8 cellular contexts compared by ENCODE assay signal in the genomic region with DNA sequence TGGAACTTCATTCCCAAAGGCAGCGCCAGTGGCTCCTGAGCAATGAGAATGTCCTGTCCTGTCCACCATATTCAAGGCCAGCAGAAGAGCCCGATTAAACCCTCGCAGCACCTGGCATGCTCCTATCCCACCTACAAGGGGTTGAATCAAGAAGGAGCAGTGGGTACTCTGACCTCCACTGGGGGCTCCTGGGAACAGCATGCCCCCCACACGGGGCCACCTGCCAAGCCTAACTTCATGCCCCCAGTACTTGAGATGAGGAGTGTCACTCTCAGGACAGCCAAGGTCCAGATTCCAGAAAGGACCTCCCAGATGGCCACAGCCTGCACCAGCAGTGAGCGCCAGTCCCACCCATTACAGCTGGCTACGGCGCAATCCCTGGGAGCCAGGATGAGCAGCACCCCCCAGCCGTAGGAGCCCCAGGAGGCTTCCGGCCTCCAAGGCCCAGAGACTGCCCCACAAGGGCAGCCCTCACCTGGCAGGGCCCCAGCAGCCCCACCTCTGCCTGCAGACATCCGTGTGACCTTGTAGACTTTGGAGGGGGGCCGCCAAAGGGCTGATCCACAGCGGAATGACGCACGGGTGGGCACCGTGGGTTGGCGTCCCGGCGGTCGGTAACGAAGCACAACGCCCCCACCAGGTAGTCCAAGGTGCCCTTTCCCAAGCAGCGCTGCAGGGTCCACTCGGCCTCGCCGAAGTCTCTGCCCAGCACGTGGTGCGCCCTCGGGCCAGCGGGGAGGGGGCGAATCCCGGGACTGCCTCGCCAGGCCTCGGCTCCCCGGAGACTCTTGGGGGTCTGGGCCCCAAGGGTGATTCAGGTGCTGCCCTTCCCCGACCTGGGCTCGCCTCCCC.
A peak's percentile ranks its signal among the peaks of the same experiment; 100 is the strongest.
DNase-seq lines count a peak whose midpoint lies in the region; ATAC-seq and TF ChIP-seq lines count a peak whose summit lies in the region.

No MANE protein-coding gene starts in this region.

- H3K9me2 ChIP-seq in Loucy (replicated peaks; ENCODE audit: low read depth, low read length): no peaks in the 10 kb centered on the region

- ATAC-seq in HG03432 (IDR thresholded peaks at IDR 0.05; ENCODE audit: unreplicated experiment): no peak

- peaks cover 18% of the 10 kb centered on the region for H3F3A ChIP-seq in Loucy (ENCODE audit: low read depth)

- H3K4me3 ChIP-seq in BLaER1 (peak overlapping the region; percentile 70), Loucy (ENCODE audit: low read length, poor library complexity, severe bottlenecking) (peak overlapping the region; percentile 96), coronary artery (peak overlapping the region; percentile 84)

- H2AFZ ChIP-seq in Loucy (ENCODE audit: low read length): no peak overlapping the region

- H3K36me3 ChIP-seq in BLaER1: peaks cover 49% of the 10 kb centered on the region
- H3K36me3 ChIP-seq in Loucy (ENCODE audit: insufficient read depth, low read length): peaks cover 34% of the 10 kb centered on the region

- H3K4me1 ChIP-seq in BLaER1: peaks cover 82% of the 10 kb centered on the region
- H3K4me1 ChIP-seq in Loucy (ENCODE audit: insufficient read depth, low read length, poor library complexity, severe bottlenecking): peaks cover 33% of the 10 kb centered on the region

- H3K36me3 Mint-ChIP-seq in nephron (ENCODE audit: low read depth): peaks cover 45% of the 10 kb centered on the region

- H3K9ac ChIP-seq in BLaER1 (peak overlapping the region; percentile 95), Loucy (ENCODE audit: low read depth, low read length, poor library complexity, severe bottlenecking) (peak overlapping the region; percentile 95)

- no peaks in the 10 kb centered on the region for H3K9me3 Mint-ChIP-seq in nephron

- H3K79me2 ChIP-seq in Loucy (ENCODE audit: insufficient read depth, low read length): peaks cover 59% of the 10 kb centered on the region

- H3K27ac Mint-ChIP-seq in nephron: peak overlapping the region; percentile 98 to 100 (median 100)

- no peaks in the 10 kb centered on the region for H3K9me3 ChIP-seq in BLaER1
- H3K9me3 ChIP-seq in Loucy (ENCODE audit: insufficient read depth, low read depth, low read length): no peaks in the 10 kb centered on the region

- H3K27ac ChIP-seq in BLaER1: peak overlapping the region; percentile 96
- peak overlapping the region; percentile 87 to 97 for H3K27ac ChIP-seq in coronary artery

- TF ChIP-seq CTCF in Loucy (conservative IDR thresholded peaks at IDR 0.05; ENCODE audit: low read length) (no peak), coronary artery (IDR thresholded peaks at IDR 0.05) (no peak), nephron (IDR thresholded peaks at IDR 0.05; ENCODE audit: unreplicated experiment in 3 of 3) (no peak)

- H3K4me2 ChIP-seq in BLaER1: peak overlapping the region; percentile 98
- H3K4me2 ChIP-seq in Loucy (ENCODE audit: low read depth, low read length, poor library complexity, severe bottlenecking): peak overlapping the region; percentile 81

- peaks cover 4% of the 10 kb centered on the region for H3K27me3 Mint-ChIP-seq in nephron (ENCODE audit: low read depth)

- H3K27me3 ChIP-seq in BLaER1 (no peaks in the 10 kb centered on the region), Loucy (ENCODE audit: insufficient read depth, low read length, poor library complexity, severe bottlenecking) (no peaks in the 10 kb centered on the region)

- H4K20me1 ChIP-seq in BLaER1 (peaks cover 29% of the 10 kb centered on the region), Loucy (ENCODE audit: insufficient read depth, low read length, poor library complexity, severe bottlenecking) (peaks cover 19% of the 10 kb centered on the region)

- H3K4me1 Mint-ChIP-seq in nephron: peaks cover 61% of the 10 kb centered on the region

- DNase-seq in coronary artery (ENCODE audit: low spot score) (no peak), epidermal melanocyte (ENCODE audit: insufficient read length, low spot score) (no peak), AML-193 (lab: John Stamatoyannopoulos, UW) (no peak), RPMI8226 (no peak)

- H3K4me3 Mint-ChIP-seq in nephron: peak overlapping the region; percentile 77 to 95 (median 78)
